Comparison of ENCODE assay signal across 8 cellular contexts in the genomic region with DNA sequence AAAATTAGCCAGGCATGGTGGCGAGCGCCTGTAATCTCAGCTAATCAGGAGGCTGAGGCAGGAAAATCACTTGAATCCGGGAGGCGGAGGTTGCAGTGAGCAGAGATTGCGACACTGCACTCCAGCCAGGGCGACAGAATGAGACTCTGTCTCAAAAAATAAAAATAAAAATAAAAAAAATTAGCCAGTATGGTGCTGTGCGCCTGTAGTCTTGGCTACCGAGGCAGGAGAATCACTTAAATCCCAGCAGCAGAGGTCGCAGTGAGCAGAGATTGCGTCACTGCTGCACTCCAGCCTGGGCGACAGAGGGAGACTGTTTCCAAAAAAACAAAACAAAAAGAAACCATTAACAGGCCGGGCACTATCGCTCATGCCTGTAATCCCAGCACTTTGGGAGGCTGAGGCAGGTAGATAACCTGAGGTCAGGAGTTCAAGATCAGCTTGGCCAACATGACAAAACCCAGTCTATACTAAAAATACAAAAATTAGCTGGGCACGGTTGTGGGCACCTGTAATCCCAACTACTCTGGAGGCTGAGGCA. TPM values are rescaled to one million over a fixed set of nuclear protein-coding genes. Genes with fewer than 3 reads are reported as not detected.
DNase-seq lines count a peak whose midpoint lies in the region; ATAC-seq and TF ChIP-seq lines count a peak whose summit lies in the region.
"Not testable (repeated sequence)": the region's sequence is repeated elsewhere in the genome, so short reads cannot be mapped to it uniquely, and the experiment has no call there.

No MANE protein-coding gene starts in this region.

- not testable (repeated sequence) for H3K27me3 ChIP-seq in gastroesophageal sphincter

- not testable (repeated sequence) for TF ChIP-seq EP300 in gastroesophageal sphincter (IDR thresholded peaks at IDR 0.05)

- H3K36me3 ChIP-seq in gastroesophageal sphincter = peaks cover 0 to 57% of the 10 kb centered on the region in 2 donors

- DNase-seq in AML-193 (lab: John Stamatoyannopoulos, UW) = peak; percentile 78 to 80
- peak; percentile 4 for DNase-seq in NCI-H2227 treated with DMSO at 0.1 percent for 48 hours (lab: John Stamatoyannopoulos, UW)
- DNase-seq in WTC11 (ENCODE audit: low spot score) = peak; percentile 70
- peak; percentile 73 for DNase-seq in astrocyte of the spinal cord (ENCODE audit: low read depth, low spot score)
- DNase-seq in mucosa of gallbladder (ENCODE audit: low spot score) = peak; percentile 67
- DNase-seq in stimulated activated CD4-positive, alpha-beta T cell treated with anti-CD3 and anti-CD28 coated beads, Interleukin-4, amount 100 ng/mL, for 1 hour = peak; percentile 52

- ATAC-seq in GM19438 (IDR thresholded peaks at IDR 0.05; ENCODE audit: low read depth, unreplicated experiment) (peak; percentile 66), WTC11 (peak; percentile 92), gastroesophageal sphincter (peak; percentile 90)

- CTCF ChIA-PET in WTC11 (lab: Charles Lee) = interaction anchor here (1.1 to 1.3 kb wide), 3 partner anchors 64 to 199 kb away, joined by 3 to 8 read pairs (median 4); no protein-coding TSS in a partner anchor

- H3K4me3 Mint-ChIP-seq in WTC11 = not testable (repeated sequence)

- TF ChIP-seq CTCF in WTC11 (IDR thresholded peaks at IDR 0.05) = peak; percentile 15; the same call in 1 of the 2 replicates
- peak; percentile 64 for TF ChIP-seq CTCF in astrocyte of the spinal cord (IDR thresholded peaks at IDR 0.05; ENCODE audit: low read depth, low read length)
- peak in 3 of 4 experiments; percentile 55 to 68 (median 62) for TF ChIP-seq CTCF in gastroesophageal sphincter (IDR thresholded peaks at IDR 0.05)

- not testable (repeated sequence) for H3K27me3 Mint-ChIP-seq in WTC11 (ENCODE audit: low read depth)

- in situ Hi-C loops in astrocyte of the spinal cord (cut with HindIII; ENCODE audit: low sequenced_read_pairs) = not testable (repeated sequence)

- POLR2A ChIA-PET in WTC11 (lab: Charles Lee) = not testable (repeated sequence)

- not testable (repeated sequence) for H3K4me3 ChIP-seq in astrocyte of the spinal cord (ENCODE audit: low read depth, low read length); gastroesophageal sphincter

- peak overlapping the region in 2 of 4 donors; percentile 41 to 53 for H3K27ac ChIP-seq in gastroesophageal sphincter

- H3K27ac Mint-ChIP-seq in WTC11 = not testable (repeated sequence)

- peaks cover 23% of the 10 kb centered on the region for H3K36me3 Mint-ChIP-seq in WTC11

- 33 to 46% methylated on average over 7 to 14 of the region's 14 CpGs for WGBS in gastroesophageal sphincter (ENCODE audit: low coverage in 1 of 2), 2 donors

- not testable (repeated sequence) for H3K4me1 Mint-ChIP-seq in WTC11

- TF ChIP-seq POLR2A in gastroesophageal sphincter (IDR thresholded peaks at IDR 0.05) = not testable (repeated sequence)

- peaks cover 11% of the 10 kb centered on the region for H3K9me3 Mint-ChIP-seq in WTC11

- H3K9me3 ChIP-seq in gastroesophageal sphincter = not testable (repeated sequence)

- peaks cover 0 to 27% (median 0%) of the 10 kb centered on the region in 3 donors for H3K4me1 ChIP-seq in gastroesophageal sphincter

TF ChIP-seq in WTC11, 78 proteins besides CTCF, POLR2A, EP300 and RAD21:
- TF ChIP-seq GABPB1 (CRISPR knock-in tag; IDR thresholded peaks at IDR 0.05) (peak; percentile 95), ATF3 (CRISPR knock-in tag; conservative IDR thresholded peaks at IDR 0.05) (peak; percentile 94)

RNA-seq across cellular contexts. Expression of gene AVP, which starts 33.4 kb away (rescaled TPM):
- total RNA-seq in WTC11 (2021) (0.32 to 0.50 TPM (median 0.34 TPM) in 3 replicates), gastroesophageal sphincter (not detected), mucosa of gallbladder (not detected)

RNA-seq across cellular contexts. Expression of gene FASTKD5, which starts 41.8 kb away (rescaled TPM):
- total RNA-seq in WTC11 (2021) = 19.7 to 22.1 TPM (median 20.2 TPM) in 3 replicates
- total RNA-seq in gastroesophageal sphincter = 10 to 100 TPM; 13.5 to 19.0 (median 17.4) TPM
- 17.1 TPM for total RNA-seq in mucosa of gallbladder

RNA-seq across cellular contexts. Expression of gene UBOX5, which starts 41.8 kb away (rescaled TPM):
- total RNA-seq in WTC11 (2021) (4.4 to 6.9 TPM (median 5.0 TPM) in 3 replicates), gastroesophageal sphincter (10 to 100 TPM in 1 of 4 donors, 1 to 10 TPM in 3; 4.8 to 10.5 (median 8.4) TPM), mucosa of gallbladder (6.0 TPM)

RNA-seq across cellular contexts. Expression of gene OXT, which starts 46.5 kb away (rescaled TPM):
- not detected in 3 replicates for total RNA-seq in WTC11 (2021)
- total RNA-seq in gastroesophageal sphincter = not detected
- total RNA-seq in mucosa of gallbladder = 0.46 TPM

RNA-seq across cellular contexts. Expression of gene LZTS3, which starts 55.4 kb away (rescaled TPM):
- 32.6 to 39.4 TPM (median 38.7 TPM) in 3 replicates for total RNA-seq in WTC11 (2021)
- total RNA-seq in gastroesophageal sphincter = 10 to 100 TPM; 11.3 to 17.0 (median 12.2) TPM
- 54.1 TPM for total RNA-seq in mucosa of gallbladder

Comparison
In these comparisons a context has a peak if more than half of its experiments do, and no peak if none do; other contexts are left out.
1. DNase-seq: peak in every context shown above with its lines; median percentile 79 in AML-193; 73 in astrocyte of the spinal cord; 70 in WTC11; 67 in mucosa of gallbladder; 52 in stimulated activated CD4-positive, alpha-beta T cell treated with anti-CD3 and anti-CD28 coated beads, Interleukin-4, amount 100 ng/mL, for 1 hour; 4 in NCI-H2227 treated with DMSO at 0.1 percent for 48 hours.